8 cellular contexts compared by ENCODE assay signal in the genomic region with DNA sequence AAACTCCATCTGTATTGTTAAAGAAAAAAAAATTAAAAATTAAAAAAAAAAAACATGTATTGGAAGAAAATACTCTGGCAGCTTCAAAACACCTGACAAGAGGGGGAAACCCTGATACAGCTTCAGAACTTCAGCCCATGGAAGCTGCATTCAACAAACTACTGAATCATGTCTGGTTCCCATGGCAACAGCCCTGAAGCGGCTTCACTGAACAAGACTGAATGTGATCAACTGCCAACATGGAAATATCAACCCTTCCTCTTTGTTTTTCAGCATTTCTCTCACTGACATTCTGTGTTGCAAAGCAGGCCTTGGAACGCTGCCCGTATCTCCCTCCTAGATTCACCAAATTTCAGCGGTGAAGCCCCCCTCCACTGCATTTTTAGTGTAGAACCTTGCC. TPM values are rescaled to one million over a fixed set of nuclear protein-coding genes. Genes with fewer than 3 reads are reported as not detected.
DNase-seq lines count a peak whose midpoint lies in the region; ATAC-seq and TF ChIP-seq lines count a peak whose summit lies in the region.

No MANE protein-coding gene starts in this region.

- no peaks in the 10 kb centered on the region for H3K9me3 Mint-ChIP-seq in nephron

- no peak for TF ChIP-seq CTCF in esophagus muscularis mucosa (IDR thresholded peaks at IDR 0.05)
- TF ChIP-seq CTCF in nephron (IDR thresholded peaks at IDR 0.05; ENCODE audit: unreplicated experiment in 3 of 3), result no peak
- no peak for TF ChIP-seq CTCF in upper lobe of right lung (IDR thresholded peaks at IDR 0.05)

- peak overlapping the region; percentile 85 to 94 (median 87) for H3K27ac ChIP-seq in esophagus muscularis mucosa (replicated peaks in 1 of 4)
- H3K27ac ChIP-seq in upper lobe of right lung, result peak overlapping the region; percentile 65

- H3K4me1 Mint-ChIP-seq in nephron, result peaks cover 48% of the 10 kb centered on the region

- H3K9me3 ChIP-seq in esophagus muscularis mucosa (no peaks in the 10 kb centered on the region), upper lobe of right lung (no peaks in the 10 kb centered on the region)

- no peak for TF ChIP-seq EP300 in esophagus muscularis mucosa (IDR thresholded peaks at IDR 0.05)

- WGBS in esophagus muscularis mucosa, result 1% methylated on average over 4 of the region's 4 CpGs

- ATAC-seq in GM18861 (IDR thresholded peaks at IDR 0.05; ENCODE audit: unreplicated experiment) (peak; percentile 59), upper lobe of right lung (peak; percentile 42)

- H3K27me3 Mint-ChIP-seq in nephron (ENCODE audit: low read depth), result no peaks in the 10 kb centered on the region

- H3K4me1 ChIP-seq in esophagus muscularis mucosa (peaks cover 33 to 63% (median 60%) of the 10 kb centered on the region in 4 donors), upper lobe of right lung (peaks cover 42% of the 10 kb centered on the region)

- TF ChIP-seq POLR2A in esophagus muscularis mucosa (IDR thresholded peaks at IDR 0.05; ENCODE audit: low read depth), result no peak

- H3K36me3 ChIP-seq in esophagus muscularis mucosa (no peaks in the 10 kb centered on the region), upper lobe of right lung (no peaks in the 10 kb centered on the region)

- no peaks in the 10 kb centered on the region for H3K27me3 ChIP-seq in esophagus muscularis mucosa
- no peaks in the 10 kb centered on the region for H3K27me3 ChIP-seq in upper lobe of right lung

- no peaks in the 10 kb centered on the region for H3K36me3 Mint-ChIP-seq in nephron (ENCODE audit: low read depth)

- intact Hi-C loops in esophagus muscularis mucosa (cut with DNase I), result loop anchor here (5.0 kb wide), 1 partner anchor 78 kb away; no protein-coding TSS in a partner anchor
- intact Hi-C loops in upper lobe of right lung (cut with DNase I), result no loop called here

- H3K4me3 Mint-ChIP-seq in nephron, result peak overlapping the region; percentile 8 to 36 (median 15)

- peak overlapping the region; percentile 97 to 99 (median 98) for H3K27ac Mint-ChIP-seq in nephron

- DNase-seq in NAMALWA (ENCODE audit: low spot score) (peak; percentile 91), esophagus muscularis mucosa (ENCODE audit: extremely low spot score) (no peak), upper lobe of right lung (no peak), KG1 (lab: John Stamatoyannopoulos, UW) (no peak), COLO668 (lab: John Stamatoyannopoulos, UW; ENCODE audit: unreplicated experiment) (no peak)
- peak; percentile 51 to 62 for DNase-seq in activated CD4-positive, alpha-beta T cell treated with anti-CD3 and anti-CD28 coated beads, Interleukin-2, amount 50 U/mL, for 48 hours

- H3K4me3 ChIP-seq in esophagus muscularis mucosa, result peak overlapping the region; percentile 14 to 36 (median 25)
- H3K4me3 ChIP-seq in upper lobe of right lung, result no peak overlapping the region

RNA-seq across cellular contexts. Expression of a gene that starts 48.1 kb away (rescaled TPM):
- total RNA-seq in esophagus muscularis mucosa (10 to 100 TPM; 14.5 to 38.3 (median 20.6) TPM), upper lobe of right lung (104 TPM)

Comparison
In these comparisons a context has a peak if more than half of its experiments do, and no peak if none do; other contexts are left out.
1. DNase-seq: peak in NAMALWA (single experiment) and activated CD4-positive, alpha-beta T cell treated with anti-CD3 and anti-CD28 coated beads, Interleukin-2, amount 50 U/mL, for 48 hours (2 of 2); none in esophagus muscularis mucosa (single experiment), upper lobe of right lung (single experiment), KG1 (single experiment) and COLO668 (single experiment).